In genomic region chr7:129779602-129780256, GRCh38 we compare ENCODE assay signal across 8 cellular contexts.
A peak's percentile ranks its signal among the peaks of the same experiment; 100 is the strongest.
DNase-seq lines count a peak whose midpoint lies in the region; ATAC-seq, FAIRE-seq and TF ChIP-seq lines count a peak whose summit lies in the region.

No MANE protein-coding gene starts in this region.

- H3K27ac ChIP-seq in ectodermal cell (ENCODE audit: insufficient read depth, low read depth, low read length, poor library complexity, severe bottlenecking) (no peak overlapping the region), neural cell (ENCODE audit: low read length) (no peak overlapping the region)

- H3K9me3 ChIP-seq in ectodermal cell (ENCODE audit: control insufficient read depth, low read length), result no peaks in the 10 kb centered on the region
- peaks cover 3% of the 10 kb centered on the region for H3K9me3 ChIP-seq in neural cell (ENCODE audit: low read length)

- H3K4me1 ChIP-seq in ectodermal cell (ENCODE audit: control insufficient read depth, insufficient read depth, low read length), result peaks cover 35% of the 10 kb centered on the region

- DNase-seq in NCI-H187 (lab: John Stamatoyannopoulos, UW), result peak; percentile 63 to 95
- no peak for DNase-seq in NCI-H187 treated with DMSO at 0.1 percent for 48 hours (lab: John Stamatoyannopoulos, UW)
- peak; percentile 23 for DNase-seq in RCC 7860 (ENCODE audit: low spot score)
- no peak for DNase-seq in activated effector memory CD4-positive, alpha-beta T cell treated with Interleukin-2 at 50 U/mL for 16 hours

- ATAC-seq in HG02973 (IDR thresholded peaks at IDR 0.05; ENCODE audit: unreplicated experiment) (peak; percentile 24), HG02623 (IDR thresholded peaks at IDR 0.05; ENCODE audit: unreplicated experiment) (no peak)

- H3F3A ChIP-seq in neural cell (ENCODE audit: insufficient read depth, low read length, poor library complexity, severe bottlenecking), result no peaks in the 10 kb centered on the region

- no peak for TF ChIP-seq EP300 in neural cell (conservative IDR thresholded peaks at IDR 0.05; ENCODE audit: poor library complexity, severe bottlenecking)

- H3K4me3 ChIP-seq in ectodermal cell (ENCODE audit: insufficient read depth, low read depth, low read length) (peak overlapping the region; percentile 27), neural cell (ENCODE audit: low read length) (peak overlapping the region; percentile 58)

- WGBS in ectodermal cell, 2 experiments, result 0 to 1% methylated on average over 76 of the region's 76 CpGs

- H3K9ac ChIP-seq in neural cell (ENCODE audit: low read length), result peak overlapping the region; percentile 20

- no peaks in the 10 kb centered on the region for H3K9me2 ChIP-seq in neural cell (ENCODE audit: insufficient read depth, low read length)

- no peaks in the 10 kb centered on the region for H4K20me1 ChIP-seq in neural cell (ENCODE audit: insufficient read depth)

- peak; percentile 1 for TF ChIP-seq CTCF in neural cell (IDR thresholded peaks at IDR 0.05; ENCODE audit: poor library complexity, severe bottlenecking)

- H3K27me3 ChIP-seq in ectodermal cell (ENCODE audit: control insufficient read depth, insufficient read depth, low read length, poor library complexity, severe bottlenecking), result peaks cover 100% of the 10 kb centered on the region
- peaks cover 95% of the 10 kb centered on the region for H3K27me3 ChIP-seq in neural cell (ENCODE audit: insufficient read depth, low read depth, low read length)

- H3K36me3 ChIP-seq in ectodermal cell (ENCODE audit: control insufficient read depth, insufficient read depth, low read length), result no peaks in the 10 kb centered on the region
- H3K36me3 ChIP-seq in neural cell (ENCODE audit: insufficient read depth, low read length), result no peaks in the 10 kb centered on the region

- no peak for FAIRE-seq in RCC 7860 (lab: Jason Lieb, UNC)

- no peak overlapping the region for H3K4me2 ChIP-seq in neural cell (ENCODE audit: low read length)

- H3K79me2 ChIP-seq in neural cell (replicated peaks; ENCODE audit: insufficient read depth, low read length), result no peaks in the 10 kb centered on the region

- H2AFZ ChIP-seq in neural cell (ENCODE audit: low read depth, low read length), result no peak overlapping the region

- TF ChIP-seq RAD21 in neural cell (conservative IDR thresholded peaks at IDR 0.05), result no peak

TF ChIP-seq in neural cell, 6 proteins besides CTCF, POLR2A, EP300 and RAD21:
- peak; percentile 2 for TF ChIP-seq POLR2AphosphoS5 (IDR thresholded peaks at IDR 0.05)
- no peak for TF ChIP-seq TAF1 (IDR thresholded peaks at IDR 0.05; ENCODE audit: low read depth)

Comparison
In these comparisons a context has a peak if more than half of its experiments do, and no peak if none do; other contexts are left out.
1. DNase-seq: peak in NCI-H187 (2 of 2) and RCC 7860 (single experiment); none in NCI-H187 treated with DMSO at 0.1 percent for 48 hours (single experiment) and activated effector memory CD4-positive, alpha-beta T cell treated with Interleukin-2 at 50 U/mL for 16 hours (single experiment).